In genomic region chr6:27668442-27669275, GRCh38 we compare ENCODE assay signal across 8 cellular contexts.
DNase-seq lines count a peak whose midpoint lies in the region; ATAC-seq lines count a peak whose summit lies in the region.

No MANE protein-coding gene starts in this region.

- H3K36me3 Mint-ChIP-seq in activated CD4-positive, alpha-beta memory T cell treated with anti-CD3 and anti-CD28 coated beads for 36 hours: peaks cover 3% of the 10 kb centered on the region

- peaks cover 2% of the 10 kb centered on the region for H3K9me3 Mint-ChIP-seq in activated CD4-positive, alpha-beta memory T cell treated with anti-CD3 and anti-CD28 coated beads for 36 hours

- CTCF ChIA-PET in activated CD4-positive, alpha-beta memory T cell treated with anti-CD3 and anti-CD28 coated beads for 36 hours (lab: Charles Lee): interaction anchor here (1.0 to 2.1 kb wide), 2 partner anchors 11 to 19 kb away, joined by 3 to 6 read pairs; no protein-coding TSS in a partner anchor

- no peak for ATAC-seq in Right ventricle myocardium superior (ENCODE audit: poor library complexity)
- no peak for ATAC-seq in Right ventricle myocardium inferior

- peak; percentile 49 for DNase-seq in Right ventricle myocardium superior
- DNase-seq in Right ventricle myocardium inferior (ENCODE audit: missing footprints): no peak
- peak; percentile 60 for DNase-seq in NCI-H2227 treated with DMSO at 0.1 percent for 48 hours (lab: John Stamatoyannopoulos, UW)
- peak; percentile 77 for DNase-seq in activated CD4-positive, alpha-beta memory T cell treated with anti-CD3 and anti-CD28 coated beads for 36 hours
- peak; percentile 46 for DNase-seq in fibroblast of the conjunctiva (ENCODE audit: low read depth)
- DNase-seq in stimulated activated CD4-positive, alpha-beta T cell treated with anti-CD3 and anti-CD28 coated beads, Interleukin-12 subunit alpha, Interleukin-12 subunit beta, amount 100 ng/mL, for 48 hours (ENCODE audit: low read depth in 2 of 3, low spot score in 1 of 3): peak; percentile 69 to 77 (median 72)
- DNase-seq in NCI-H187 (lab: John Stamatoyannopoulos, UW): no peak
- DNase-seq in cortex of kidney (lab: John Stamatoyannopoulos, UW): no peak

- peak overlapping the region; percentile 57 for H3K4me3 Mint-ChIP-seq in activated CD4-positive, alpha-beta memory T cell treated with anti-CD3 and anti-CD28 coated beads for 36 hours

- peaks cover 31% of the 10 kb centered on the region for H3K4me1 Mint-ChIP-seq in activated CD4-positive, alpha-beta memory T cell treated with anti-CD3 and anti-CD28 coated beads for 36 hours (ENCODE audit: low read depth)

- POLR2A ChIA-PET in activated CD4-positive, alpha-beta memory T cell treated with anti-CD3 and anti-CD28 coated beads for 36 hours (lab: Charles Lee): no interaction called here

- H3K27me3 Mint-ChIP-seq in activated CD4-positive, alpha-beta memory T cell treated with anti-CD3 and anti-CD28 coated beads for 36 hours: peaks cover 76% of the 10 kb centered on the region

- H3K27ac Mint-ChIP-seq in activated CD4-positive, alpha-beta memory T cell treated with anti-CD3 and anti-CD28 coated beads for 36 hours: peak overlapping the region; percentile 60

- intact Hi-C loops in Right ventricle myocardium superior (cut with DNase I) (no loop called here), Right ventricle myocardium inferior (cut with DNase I) (no loop called here)
- intact Hi-C loops in activated CD4-positive, alpha-beta memory T cell treated with anti-CD3 and anti-CD28 coated beads for 36 hours (cut with micrococcal nuclease): loop anchor here (2.0 to 5.0 kb wide), 3 partner anchors 16 to 431 kb away; no protein-coding TSS in a partner anchor

Comparison
In these comparisons a context has a peak if more than half of its experiments do, and no peak if none do; other contexts are left out.
1. DNase-seq: peak in Right ventricle myocardium superior (single experiment), NCI-H2227 treated with DMSO at 0.1 percent for 48 hours (single experiment), activated CD4-positive, alpha-beta memory T cell treated with anti-CD3 and anti-CD28 coated beads for 36 hours (single experiment), fibroblast of the conjunctiva (single experiment) and stimulated activated CD4-positive, alpha-beta T cell treated with anti-CD3 and anti-CD28 coated beads, Interleukin-12 subunit alpha, Interleukin-12 subunit beta, amount 100 ng/mL, for 48 hours (3 of 3); none in Right ventricle myocardium inferior (single experiment), NCI-H187 (0 of 2) and cortex of kidney (single experiment).